16 cellular contexts compared by ENCODE assay signal in the genomic region with DNA sequence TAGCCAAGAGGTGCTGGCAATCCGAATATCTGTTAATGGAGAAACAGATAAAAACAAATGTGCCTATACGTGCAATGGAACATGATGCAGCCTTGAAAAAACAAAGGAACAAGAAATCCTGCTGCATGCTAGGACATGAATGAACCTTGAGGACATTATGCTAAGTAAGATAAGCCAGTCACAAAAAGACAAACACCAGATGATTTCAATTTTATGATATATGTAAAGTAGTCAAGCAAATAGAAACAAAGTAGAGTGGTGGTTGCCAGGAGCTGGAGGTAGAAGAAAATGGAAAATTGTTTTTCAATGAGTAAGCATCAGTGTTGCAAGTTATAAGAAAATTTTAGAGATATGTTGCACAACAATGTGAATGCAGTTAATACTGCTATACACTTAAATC.
A peak's percentile ranks its signal among the peaks of the same experiment; 100 is the strongest.
DNase-seq lines count a peak whose midpoint lies in the region; ATAC-seq, FAIRE-seq and TF ChIP-seq lines count a peak whose summit lies in the region.
"Had no signal": no experiment of that assay in that cellular context is flagged by ENCODE, and none has a peak within 500 bp of the region (broad histone marks: within the 10 kb centered on the region; RNA-seq: fewer than 3 reads in every experiment).

No MANE protein-coding gene starts in this region.

- no peaks in the 10 kb centered on the region for H3K27me3 ChIP-seq in HepG2 (ENCODE audit: control insufficient read depth in 1 of 2, insufficient read depth in 2 of 2, low read length in 2 of 2)
- no peaks in the 10 kb centered on the region for H3K27me3 ChIP-seq in right lobe of liver

- DNase-seq in HepG2 (ENCODE audit: low spot score) (no peak), right lobe of liver (no peak), NCI-H526 treated with DMSO at 0.1 percent for 48 hours (lab: John Stamatoyannopoulos, UW) (peak; percentile 71), GM20000 (ENCODE audit: low spot score) (no peak)
- DNase-seq in effector CD8-positive, alpha-beta T cell (lab: John Stamatoyannopoulos, UW) = no peak
- DNase-seq in stimulated activated CD8-positive, alpha-beta memory T cell treated with anti-CD3 and anti-CD28 coated beads, Interleukin-4, amount 100 ng/mL, for 48 hours = no peak
- DNase-seq: C1 segment of cervical spinal cord; Calu3; CD4-positive, alpha-beta T cell; DMS 273 treated with DMSO at 0.1 percent for 48 hours; GM23248 had no signal

- CTCF ChIA-PET in HepG2 (lab: Yijun Ruan, JAX; ENCODE audit: low intra/inter-chr PET ratio, low total read pairs) = no interaction called here

- POLR2A ChIA-PET in HepG2 (lab: Yijun Ruan, JAX) = no interaction called here

- intact Hi-C loops in HepG2 (cut with micrococcal nuclease; ENCODE audit: unreplicated experiment) (no loop called here), right lobe of liver (cut with DNase I) (no loop called here)

- H3K4me1 ChIP-seq in HepG2 (ENCODE audit: insufficient read depth, low read length) (no peaks in the 10 kb centered on the region), right lobe of liver (no peaks in the 10 kb centered on the region)

- no TSS peak for BruUV-seq in HepG2 (replicated peaks; lab: Mats Ljungman, UMichigan)

- TF ChIP-seq EP300 in HepG2 (IDR thresholded peaks at IDR 0.05; ENCODE audit: low read depth in 2 of 2, low read length in 2 of 2) (no peak), HepG2 (CRISPR knock-in tag; IDR thresholded peaks at IDR 0.05; ENCODE audit: borderline replicate concordance) (no peak)

- no peak for TF ChIP-seq POLR2A in HepG2 (IDR thresholded peaks at IDR 0.05; ENCODE audit: insufficient read depth in 1 of 2, low read depth in 2 of 2, low read length in 2 of 2)
- no peak for TF ChIP-seq POLR2A in right lobe of liver (IDR thresholded peaks at IDR 0.05)

- no peak overlapping the region for H3K4me2 ChIP-seq in HepG2 (ENCODE audit: low read depth, low read length)

- ATAC-seq in HepG2 (no peak), right lobe of liver (no peak), esophagus mucosa (peak; percentile 15)

- H3K4me3 ChIP-seq in HepG2 (replicated peaks in 1 of 3; ENCODE audit: insufficient read depth in 1 of 3, low read depth in 2 of 3, low read length in 3 of 3) (no peak overlapping the region), right lobe of liver (no peak overlapping the region)
- H3K4me3 ChIP-seq: GM23248 had no signal

- no peaks in the 10 kb centered on the region for H4K20me1 ChIP-seq in HepG2 (ENCODE audit: insufficient read depth, low read length)

- FAIRE-seq in HepG2 (lab: Jason Lieb, UNC) = no peak
- FAIRE-seq: A204.1, GM18507, H54 had no signal

- 5% methylated on average over 2 of the region's 2 CpGs for WGBS in HepG2 (ENCODE audit: low lambda C conversion rate)
- WGBS in right lobe of liver (ENCODE audit: insufficient coverage, low coverage, low lambda C conversion rate, missing lambda C conversion rate) = 37% methylated on average over 2 of the region's 2 CpGs

- H3K36me3 ChIP-seq in HepG2 (replicated peaks in 1 of 2; ENCODE audit: control insufficient read depth in 1 of 2, insufficient read depth in 2 of 2, low read length in 2 of 2) = no peaks in the 10 kb centered on the region
- no peaks in the 10 kb centered on the region for H3K36me3 ChIP-seq in right lobe of liver

- H3K9ac ChIP-seq in HepG2 (ENCODE audit: insufficient read depth, low read depth, low read length) = no peak overlapping the region
- H3K9ac ChIP-seq: GM23248 had no signal

- H3K9me3 ChIP-seq in HepG2 (ENCODE audit: low read length) (peaks cover 88% of the 10 kb centered on the region), right lobe of liver (no peaks in the 10 kb centered on the region)

- no peak for TF ChIP-seq RAD21 in HepG2 (CRISPR knock-in tag; IDR thresholded peaks at IDR 0.05)

- H2AFZ ChIP-seq in HepG2 (ENCODE audit: low read length) = no peak overlapping the region
- H2AFZ ChIP-seq: GM23248 had no signal

- in situ Hi-C loops in HepG2 (cut with HindIII; ENCODE audit: extremely low pct_ligation_motif_present, low pct_unique_long_range_greater_than_20kb) = no loop called here

- no peaks in the 10 kb centered on the region for H3K79me2 ChIP-seq in HepG2 (ENCODE audit: insufficient read depth, low read length)

- no peak overlapping the region for H3K27ac ChIP-seq in HepG2 (ENCODE audit: extremely low read length, insufficient read depth, low read length)
- H3K27ac ChIP-seq in right lobe of liver = no peak overlapping the region
- H3K27ac ChIP-seq: GM23248, HL-60 had no signal

- no peak for TF ChIP-seq CTCF in HepG2 (CRISPR knock-in tag; IDR thresholded peaks at IDR 0.05)
- no peak for TF ChIP-seq CTCF in right lobe of liver (IDR thresholded peaks at IDR 0.05)
- TF ChIP-seq CTCF in GM20000 (IDR thresholded peaks at IDR 0.05; ENCODE audit: extremely low read depth, missing control alignments) = no peak

TF ChIP-seq in HepG2, 621 proteins besides CTCF, POLR2A, EP300 and RAD21:
- TF ChIP-seq NR2F2 (IDR thresholded peaks at IDR 0.05; ENCODE audit: borderline replicate concordance, low read depth) (no peak), ZNF501 (CRISPR knock-in tag; IDR thresholded peaks at IDR 0.05) (no peak), CEBPB (IDR thresholded peaks at IDR 0.05; ENCODE audit: borderline replicate concordance, low read depth, low read length) (0 out of 2 replicates have a peak, but pooled peaks have one; percentile 40)
